1 cellular context compared by ENCODE assay signal in the genomic region with DNA sequence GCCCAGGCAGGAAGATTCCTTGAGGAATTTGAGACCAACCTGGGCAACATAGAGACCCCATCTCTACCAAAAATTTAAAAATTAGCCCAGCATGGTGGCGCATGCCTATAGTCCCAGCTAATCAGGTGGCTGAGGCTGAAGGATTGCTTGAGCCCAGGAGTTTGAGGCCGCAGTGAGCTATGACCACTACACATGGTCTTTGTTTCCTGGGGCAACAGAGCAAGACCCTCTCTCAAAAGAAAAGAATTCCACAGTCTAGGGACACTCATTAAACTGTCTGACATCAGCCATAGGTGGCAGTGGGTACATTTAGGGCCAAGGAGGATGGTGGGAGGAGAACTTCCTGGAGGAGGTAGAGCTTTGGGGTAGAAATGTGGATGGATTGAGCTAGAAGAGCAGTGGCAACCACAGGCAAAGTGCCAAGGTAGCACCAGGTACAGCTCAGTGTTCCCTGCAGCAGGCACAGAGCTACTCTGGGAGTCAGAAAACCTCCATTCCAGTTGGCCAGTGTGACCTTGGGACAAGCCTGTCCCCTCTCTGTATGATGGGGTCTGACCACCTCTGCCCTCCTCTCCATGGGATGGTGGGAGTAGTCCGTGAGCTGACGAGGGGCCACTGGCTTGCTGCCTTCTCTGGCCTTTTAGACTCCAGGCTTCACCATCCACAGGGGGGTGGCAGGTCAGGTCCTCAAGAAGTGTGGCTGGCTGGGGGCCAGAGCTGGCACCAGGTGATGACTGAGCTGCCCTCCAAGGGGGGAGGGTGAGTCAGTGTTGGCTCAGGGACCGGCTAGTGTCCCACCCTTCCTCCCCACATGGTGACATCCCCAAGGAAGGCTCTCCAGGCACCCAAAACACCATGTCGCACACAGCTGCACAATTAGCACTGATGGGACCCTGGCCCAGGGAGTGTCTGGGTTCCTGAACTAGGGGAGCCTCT.
A peak's percentile ranks its signal among the peaks of the same experiment; 100 is the strongest.
TF ChIP-seq lines count a peak whose summit lies in the region.

No MANE protein-coding gene starts in this region.

TF ChIP-seq in H1, 55 proteins besides CTCF, POLR2A, EP300 and RAD21:
- TF ChIP-seq KDM1A (IDR thresholded peaks at IDR 0.05; ENCODE audit: borderline replicate concordance, low read length) = 0 out of 2 replicates have a peak, but pooled peaks have one; percentile 29
- TF ChIP-seq TCF12 (IDR thresholded peaks at IDR 0.05; ENCODE audit: low read depth, low read length) = no peak
